In genomic region chr2:177342736-177343135, GRCh38 we compare ENCODE assay signal across 28 cellular contexts.
"Had no signal": no experiment of that assay in that cellular context is flagged by ENCODE, and none has a peak within 500 bp of the region (broad histone marks: within the 10 kb centered on the region; RNA-seq: fewer than 3 reads in every experiment).

No MANE protein-coding gene starts in this region.

- H3K27me3 ChIP-seq: stomach, suprapubic skin, testis, thyroid gland, tibial artery, tibial nerve, transverse colon, upper lobe of left lung, upper lobe of right lung, uterus, vagina had no signal

- DNase-seq: stimulated activated CD4-positive, alpha-beta T cell treated with anti-CD3 and anti-CD28 coated beads, Interleukin-2, amount 100 ng/mL, for 48 hours; stimulated activated CD4-positive, alpha-beta T cell treated with anti-CD3 and anti-CD28 coated beads, Interleukin-4, amount 100 ng/mL, for 1 hour; stimulated activated CD4-positive, alpha-beta T cell treated with anti-CD3 and anti-CD28 coated beads, Interleukin-4, amount 100 ng/mL, for 24 hours; stimulated activated CD4-positive, alpha-beta T cell treated with anti-CD3 and anti-CD28 coated beads, Interleukin-4, amount 100 ng/mL, for 4 hours; stimulated activated CD8-positive, alpha-beta memory T cell treated with anti-CD3 and anti-CD28 coated beads, Interleukin-4, amount 100 ng/mL, for 48 hours; stimulated activated naive B cell treated with anti-CD40 and anti-IgM and Interleukin-4, amounts not matched to agents 10 μg/mL and 1 μg/mL and 100 μg/mL, for 72 hours; stimulated activated naive CD4-positive, alpha-beta T cell; stimulated activated naive CD4-positive, alpha-beta T cell treated with Interleukin-2 at 50 U/mL for 16 hours; stimulated activated naive CD8-positive, alpha-beta T cell treated with anti-CD3 and anti-CD28 coated beads, Interleukin-15, amount 100 ng/mL, for 72 hours; stimulated activated naive CD8-positive, alpha-beta T cell treated with anti-CD3 and anti-CD28 coated beads, Interleukin-15, Interleukin-2, amounts not matched to agents 100 U/mL and 50 U/mL, for 24 hours; stomach; substantia nigra; testis; thyroid gland; tibial artery; transverse colon; upper lobe of left lung; upper lobe of right lung; uterus had no signal

- H3K4me1 ChIP-seq: stomach, suprapubic skin, testis, thyroid gland, tibial artery, transverse colon, upper lobe of left lung, upper lobe of right lung, uterus, vagina had no signal

- H3K27ac Mint-ChIP-seq: stimulated activated effector memory CD8-positive, alpha-beta T cell treated with anti-CD3 and anti-CD28 coated beads, Interleukin-12 subunit alpha, Interleukin-12 subunit beta, amount 100 ng/mL, for 72 hours; stimulated activated memory B cell treated with anti-CD40 and anti-IgM and Interleukin-4, amounts not matched to agents 10 μg/mL and 1 μg/mL and 100 μg/mL, for 72 hours; stimulated activated naive B cell treated with anti-CD40 and anti-IgM and Interleukin-4, amounts not matched to agents 10 μg/mL and 1 μg/mL and 100 μg/mL, for 72 hours; stimulated activated naive CD8-positive, alpha-beta T cell treated with anti-CD3 and anti-CD28 coated beads, Interleukin-15, amount 100 ng/mL, for 72 hours; stimulated activated naive CD8-positive, alpha-beta T cell treated with anti-CD3 and anti-CD28 coated beads, Interleukin-15, Interleukin-2, amounts not matched to agents 100 ng/mL and 50 ng/mL, for 24 hours; type B pancreatic cell had no signal

- H3K36me3 Mint-ChIP-seq: stimulated activated effector memory CD8-positive, alpha-beta T cell treated with anti-CD3 and anti-CD28 coated beads, Interleukin-12 subunit alpha, Interleukin-12 subunit beta, amount 100 ng/mL, for 72 hours; stimulated activated memory B cell treated with anti-CD40 and anti-IgM and Interleukin-4, amounts not matched to agents 10 μg/mL and 1 μg/mL and 100 μg/mL, for 72 hours had no signal

- ATAC-seq: stimulated activated effector memory CD8-positive, alpha-beta T cell treated with anti-CD3 and anti-CD28 coated beads, Interleukin-12 subunit alpha, Interleukin-12 subunit beta, amount 100 ng/mL, for 72 hours; stimulated activated memory B cell treated with anti-CD40 and anti-IgM and Interleukin-4, amounts not matched to agents 10 μg/mL and 1 μg/mL and 100 μg/mL, for 72 hours; stimulated activated naive B cell treated with anti-CD40 and anti-IgM and Interleukin-4, amounts not matched to agents 10 μg/mL and 1 μg/mL and 100 μg/mL, for 72 hours; stimulated activated naive CD8-positive, alpha-beta T cell treated with anti-CD3 and anti-CD28 coated beads, Interleukin-15, amount 100 ng/mL, for 72 hours; stimulated activated naive CD8-positive, alpha-beta T cell treated with anti-CD3 and anti-CD28 coated beads, Interleukin-15, Interleukin-2, amounts not matched to agents 100 U/mL and 50 U/mL, for 24 hours; upper lobe of right lung had no signal

- H3K36me3 ChIP-seq: stomach, suprapubic skin, thoracic aorta, thyroid gland, tibial artery, transverse colon, upper lobe of right lung, uterus, vagina had no signal

- H3K27me3 Mint-ChIP-seq: stimulated activated memory B cell treated with anti-CD40 and anti-IgM and Interleukin-4, amounts not matched to agents 10 μg/mL and 1 μg/mL and 100 μg/mL, for 72 hours; stimulated activated naive B cell treated with anti-CD40 and anti-IgM and Interleukin-4, amounts not matched to agents 10 μg/mL and 1 μg/mL and 100 μg/mL, for 72 hours; stimulated activated naive CD8-positive, alpha-beta T cell treated with anti-CD3 and anti-CD28 coated beads, Interleukin-15, amount 100 ng/mL, for 72 hours; stimulated activated naive CD8-positive, alpha-beta T cell treated with anti-CD3 and anti-CD28 coated beads, Interleukin-15, Interleukin-2, amounts not matched to agents 100 ng/mL and 50 ng/mL, for 24 hours; type B pancreatic cell had no signal

- H3K27ac ChIP-seq: stomach, suprapubic skin, testis, thoracic aorta, thyroid gland, tibial artery, tibial nerve, transverse colon, upper lobe of left lung, upper lobe of right lung, uterus, vagina had no signal

- H3K4me3 Mint-ChIP-seq: stimulated activated effector memory CD8-positive, alpha-beta T cell treated with anti-CD3 and anti-CD28 coated beads, Interleukin-12 subunit alpha, Interleukin-12 subunit beta, amount 100 ng/mL, for 72 hours; stimulated activated memory B cell treated with anti-CD40 and anti-IgM and Interleukin-4, amounts not matched to agents 10 μg/mL and 1 μg/mL and 100 μg/mL, for 72 hours; stimulated activated naive B cell treated with anti-CD40 and anti-IgM and Interleukin-4, amounts not matched to agents 10 μg/mL and 1 μg/mL and 100 μg/mL, for 72 hours; stimulated activated naive CD8-positive, alpha-beta T cell treated with anti-CD3 and anti-CD28 coated beads, Interleukin-15, amount 100 ng/mL, for 72 hours; stimulated activated naive CD8-positive, alpha-beta T cell treated with anti-CD3 and anti-CD28 coated beads, Interleukin-15, Interleukin-2, amounts not matched to agents 100 ng/mL and 50 ng/mL, for 24 hours; type B pancreatic cell had no signal

- FAIRE-seq: urothelium cell line had no signal

- H3K4me1 Mint-ChIP-seq: stimulated activated memory B cell treated with anti-CD40 and anti-IgM and Interleukin-4, amounts not matched to agents 10 μg/mL and 1 μg/mL and 100 μg/mL, for 72 hours had no signal

- H3K9me3 Mint-ChIP-seq: stimulated activated effector memory CD8-positive, alpha-beta T cell treated with anti-CD3 and anti-CD28 coated beads, Interleukin-12 subunit alpha, Interleukin-12 subunit beta, amount 100 ng/mL, for 72 hours; stimulated activated memory B cell treated with anti-CD40 and anti-IgM and Interleukin-4, amounts not matched to agents 10 μg/mL and 1 μg/mL and 100 μg/mL, for 72 hours; stimulated activated naive B cell treated with anti-CD40 and anti-IgM and Interleukin-4, amounts not matched to agents 10 μg/mL and 1 μg/mL and 100 μg/mL, for 72 hours; stimulated activated naive CD8-positive, alpha-beta T cell treated with anti-CD3 and anti-CD28 coated beads, Interleukin-15, amount 100 ng/mL, for 72 hours; stimulated activated naive CD8-positive, alpha-beta T cell treated with anti-CD3 and anti-CD28 coated beads, Interleukin-15, Interleukin-2, amounts not matched to agents 100 ng/mL and 50 ng/mL, for 24 hours; type B pancreatic cell had no signal

- H3K9me3 ChIP-seq: stomach, suprapubic skin, testis, thoracic aorta, thyroid gland, tibial artery, tibial nerve, transverse colon, upper lobe of left lung, upper lobe of right lung, uterus, vagina had no signal

- H3K4me3 ChIP-seq: stomach, suprapubic skin, testis, thoracic aorta, thyroid gland, tibial artery, tibial nerve, transverse colon, upper lobe of left lung, upper lobe of right lung, uterus, vagina had no signal
